19 cellular contexts compared by ENCODE assay signal in genomic region chr16:89547291-89547690, GRCh38. TPM values are rescaled to one million over a fixed set of nuclear protein-coding genes. Genes with fewer than 3 reads are reported as not detected.
DNase-seq lines count a peak whose midpoint lies in the region; TF ChIP-seq lines count a peak whose summit lies in the region.
"Had no signal": no experiment of that assay in that cellular context is flagged by ENCODE, and none has a peak within 500 bp of the region (broad histone marks: within the 10 kb centered on the region; RNA-seq: fewer than 3 reads in every experiment).

No MANE protein-coding gene starts in this region.

- no peak overlapping the region for H3K4me3 Mint-ChIP-seq in activated naive CD4-positive, alpha-beta T cell treated with anti-CD3 and anti-CD28 coated beads, Interleukin-2, amount 10 ng/mL, durations not matched to agents 7 days and 5 days
- no peak overlapping the region for H3K4me3 Mint-ChIP-seq in MCF 10A (ENCODE audit: unreplicated experiment)
- H3K4me3 Mint-ChIP-seq in endothelial cell (ENCODE audit: unreplicated experiment): peak overlapping the region; percentile 56
- H3K4me3 Mint-ChIP-seq: B cell; CD4-positive, alpha-beta T cell; CD8-positive, alpha-beta T cell had no signal

- H3K27me3 Mint-ChIP-seq in activated naive CD4-positive, alpha-beta T cell treated with anti-CD3 and anti-CD28 coated beads, Interleukin-2, amount 10 ng/mL, durations not matched to agents 7 days and 5 days: no peaks in the 10 kb centered on the region
- H3K27me3 Mint-ChIP-seq in MCF 10A (ENCODE audit: insufficient read depth, unreplicated experiment): no peaks in the 10 kb centered on the region
- peaks cover 2% of the 10 kb centered on the region for H3K27me3 Mint-ChIP-seq in endothelial cell (ENCODE audit: unreplicated experiment)
- H3K27me3 Mint-ChIP-seq: B cell; CD4-positive, alpha-beta T cell had no signal

- in situ Hi-C loops in mammary epithelial cell (cut with MboI; ENCODE audit: low sequenced_read_pairs in 2 of 2): no loop called here

- no peak overlapping the region for H3K4me3 ChIP-seq in mammary epithelial cell (replicated peaks in 1 of 3; ENCODE audit: insufficient read depth in 1 of 3, low read depth in 2 of 3, low read length in 3 of 3)
- H3K4me3 ChIP-seq: A549; BLaER1 treated with 17β-estradiol and CSF1 and Interleukin-3, amounts not matched to agents 10 nM and 100 nM had no signal

- H3K9me3 ChIP-seq in mammary epithelial cell (replicated peaks; ENCODE audit: insufficient read depth, low read length): no peaks in the 10 kb centered on the region
- H3K9me3 ChIP-seq: A549; BLaER1 treated with 17β-estradiol and CSF1 and Interleukin-3, amounts not matched to agents 10 nM and 100 nM; Caco-2 had no signal

- peaks cover 22% of the 10 kb centered on the region for H3K36me3 ChIP-seq in mammary epithelial cell (ENCODE audit: insufficient read depth, low read length)

- CTCF ChIA-PET in activated naive CD4-positive, alpha-beta T cell treated with anti-CD3 and anti-CD28 coated beads, Interleukin-2, amount 10 ng/mL, durations not matched to agents 7 days and 5 days (lab: Charles Lee): no interaction called here
- CTCF ChIA-PET in MCF 10A (lab: Yijun Ruan, JAX): no interaction called here
- CTCF ChIA-PET in mammary epithelial cell (lab: Charles Lee; ENCODE audit: low non-redundant PET): no interaction called here

- H3K27ac ChIP-seq in mammary epithelial cell (ENCODE audit: insufficient read depth, low read depth, low read length): no peak overlapping the region
- H3K27ac ChIP-seq: 22Rv1, A549, C4-2B had no signal

- dilution Hi-C loops in mammary epithelial cell (cut with HindIII; ENCODE audit: low sequenced_read_pairs): loop anchor here (5.0 kb wide), 1 partner anchor 40 kb away; the partner anchor contains the start of gene SPG7

- no peaks in the 10 kb centered on the region for H3K9me3 Mint-ChIP-seq in activated naive CD4-positive, alpha-beta T cell treated with anti-CD3 and anti-CD28 coated beads, Interleukin-2, amount 10 ng/mL, durations not matched to agents 7 days and 5 days
- no peaks in the 10 kb centered on the region for H3K9me3 Mint-ChIP-seq in MCF 10A (ENCODE audit: unreplicated experiment)
- no peaks in the 10 kb centered on the region for H3K9me3 Mint-ChIP-seq in endothelial cell (ENCODE audit: unreplicated experiment)
- H3K9me3 Mint-ChIP-seq: CD4-positive, alpha-beta T cell; CD8-positive, alpha-beta T cell had no signal

- no peaks in the 10 kb centered on the region for H3K4me1 ChIP-seq in mammary epithelial cell (ENCODE audit: insufficient read depth, low read length)
- H3K4me1 ChIP-seq: A549, Caco-2 had no signal

- H3K4me1 Mint-ChIP-seq in activated naive CD4-positive, alpha-beta T cell treated with anti-CD3 and anti-CD28 coated beads, Interleukin-2, amount 10 ng/mL, durations not matched to agents 7 days and 5 days: peaks cover 29% of the 10 kb centered on the region
- no peaks in the 10 kb centered on the region for H3K4me1 Mint-ChIP-seq in MCF 10A (ENCODE audit: insufficient read depth, unreplicated experiment)
- no peaks in the 10 kb centered on the region for H3K4me1 Mint-ChIP-seq in endothelial cell (ENCODE audit: unreplicated experiment)

- 98% methylated on average over 17 of the region's 17 CpGs for WGBS in mammary epithelial cell (ENCODE audit: low coverage, missing lambda C conversion rate)

- no peaks in the 10 kb centered on the region for H3K27me3 ChIP-seq in mammary epithelial cell (ENCODE audit: insufficient read depth, low read length)
- H3K27me3 ChIP-seq: BLaER1 treated with 17β-estradiol and CSF1 and Interleukin-3, amounts not matched to agents 10 nM and 100 nM had no signal

- no TSS peak for BruUV-seq in MCF 10A (replicated peaks; lab: Mats Ljungman, UMichigan)
- no TSS peak for BruUV-seq in mammary epithelial cell (replicated peaks; lab: Mats Ljungman, UMichigan)

- no peaks in the 10 kb centered on the region for H4K20me1 ChIP-seq in mammary epithelial cell (ENCODE audit: insufficient read depth, low read length)

- POLR2A ChIA-PET in MCF 10A (lab: Yijun Ruan, JAX): interaction anchor here (0.7 to 0.9 kb wide), 2 partner anchors 17 to 38 kb away, joined by 3 read pairs; no protein-coding TSS in a partner anchor

- TF ChIP-seq CTCF in MCF 10A (IDR thresholded peaks at IDR 0.05; ENCODE audit: unreplicated experiment) (no peak), mammary epithelial cell (conservative IDR thresholded peaks at IDR 0.05 in 1 of 2, IDR thresholded peaks at IDR 0.05 in 1 of 2; ENCODE audit: extremely low read depth in 1 of 2, insufficient read depth in 1 of 2, low read depth in 1 of 2, low read length in 2 of 2) (no peak), endothelial cell (IDR thresholded peaks at IDR 0.05; ENCODE audit: unreplicated experiment) (no peak)

- no peak for DNase-seq in activated naive CD4-positive, alpha-beta T cell treated with anti-CD3 and anti-CD28 coated beads, Interleukin-2, amount 10 ng/mL, durations not matched to agents 7 days and 5 days
- DNase-seq in activated naive CD4-positive, alpha-beta T cell treated with Interleukin-2 at 50 U/mL for 16 hours: no peak
- DNase-seq in MCF 10A (ENCODE audit: unreplicated experiment): no peak
- DNase-seq in mammary epithelial cell: no peak
- no peak for DNase-seq in endothelial cell (ENCODE audit: low spot score)
- DNase-seq in stimulated activated naive CD4-positive, alpha-beta T cell (lab: John Stamatoyannopoulos, UW): no peak
- no peak for DNase-seq in pons (ENCODE audit: low spot score)
- DNase-seq: AML-193; Caco-2; Calu3; CD4-positive, alpha-beta T cell; CD8-positive, alpha-beta T cell; DMS79 treated with DMSO at 0.1 percent for 48 hours; GF-D8 had no signal

- H3K9ac ChIP-seq in mammary epithelial cell (ENCODE audit: insufficient read depth, low read length): no peak overlapping the region

- H3K79me2 ChIP-seq in mammary epithelial cell (ENCODE audit: insufficient read depth, low read length): no peaks in the 10 kb centered on the region

- H2AFZ ChIP-seq in mammary epithelial cell (ENCODE audit: low read depth, low read length): no peak overlapping the region

- H3K4me2 ChIP-seq in mammary epithelial cell (ENCODE audit: insufficient read depth, low read depth, low read length): no peak overlapping the region
- H3K4me2 ChIP-seq: A549 had no signal

- peaks cover 24% of the 10 kb centered on the region for H3K36me3 Mint-ChIP-seq in activated naive CD4-positive, alpha-beta T cell treated with anti-CD3 and anti-CD28 coated beads, Interleukin-2, amount 10 ng/mL, durations not matched to agents 7 days and 5 days
- H3K36me3 Mint-ChIP-seq in MCF 10A (ENCODE audit: insufficient read depth, unreplicated experiment): peaks cover 52% of the 10 kb centered on the region
- H3K36me3 Mint-ChIP-seq in endothelial cell (ENCODE audit: low read depth, unreplicated experiment): peaks cover 49% of the 10 kb centered on the region

- peak overlapping the region; percentile 33 for H3K27ac Mint-ChIP-seq in activated naive CD4-positive, alpha-beta T cell treated with anti-CD3 and anti-CD28 coated beads, Interleukin-2, amount 10 ng/mL, durations not matched to agents 7 days and 5 days
- H3K27ac Mint-ChIP-seq in MCF 10A (ENCODE audit: low read depth, unreplicated experiment): peak overlapping the region; percentile 44
- H3K27ac Mint-ChIP-seq in endothelial cell (ENCODE audit: unreplicated experiment): peak overlapping the region; percentile 13
- H3K27ac Mint-ChIP-seq: B cell; CD8-positive, alpha-beta T cell had no signal

- intact Hi-C loops in MCF 10A (cut with micrococcal nuclease): no loop called here
- intact Hi-C loops in mammary epithelial cell (cut with micrococcal nuclease): no loop called here

RNA-seq across cellular contexts. Expression of gene RPL13, which starts 13.2 kb away (rescaled TPM):
- 3,133 and 3,148 TPM in 2 replicates for total RNA-seq in MCF 10A (2022)
- total RNA-seq in mammary epithelial cell: 1,000 to 10,000 TPM; 1,876 to 2,450 TPM
- polyA plus RNA-seq in mammary epithelial cell: 2,937 TPM
- 730 TPM for polyA minus RNA-seq in mammary epithelial cell
- total RNA-seq in endothelial cell (ENCODE audit: unreplicated experiment): 2,070 TPM

RNA-seq across cellular contexts. Expression of gene CPNE7, which starts 28.3 kb away (rescaled TPM):
- total RNA-seq in MCF 10A (2022) (86.8 and 92.4 TPM in 2 replicates), mammary epithelial cell (1 to 10 TPM in 1 of 2 donors, not detected in 1; 2.1 TPM), endothelial cell (ENCODE audit: unreplicated experiment) (5.5 TPM)
- polyA plus RNA-seq in mammary epithelial cell: 1.2 TPM
- 18.1 TPM for polyA minus RNA-seq in mammary epithelial cell

RNA-seq across cellular contexts. Expression of gene SPG7, which starts 39.1 kb away (rescaled TPM):
- total RNA-seq in MCF 10A (2022): 82.4 and 92.3 TPM in 2 replicates
- 100 to 1,000 TPM in 1 of 2 donors, 10 to 100 TPM in 1; 91.9 to 102 TPM for total RNA-seq in mammary epithelial cell
- 49.6 TPM for polyA plus RNA-seq in mammary epithelial cell
- 86.2 TPM for polyA minus RNA-seq in mammary epithelial cell
- total RNA-seq in endothelial cell (ENCODE audit: unreplicated experiment): 207 TPM

RNA-seq across cellular contexts. Expression of gene ANKRD11, which starts 56.9 kb away (rescaled TPM):
- total RNA-seq in MCF 10A (2022): 218 and 237 TPM in 2 replicates
- total RNA-seq in mammary epithelial cell: 100 to 1,000 TPM in 1 of 2 donors, 10 to 100 TPM in 1; 97.4 to 224 TPM
- 48.1 TPM for polyA plus RNA-seq in mammary epithelial cell
- 113 TPM for polyA minus RNA-seq in mammary epithelial cell
- 165 TPM for total RNA-seq in endothelial cell (ENCODE audit: unreplicated experiment)

Comparison
In these comparisons a context has a peak if more than half of its experiments do, and no peak if none do; other contexts are left out.
1. RNA of gene CPNE7, which starts 28.3 kb away (total RNA-seq): 86.8 to 92.4 TPM in MCF 10A; 5.5 TPM in endothelial cell (single experiment) and 2.1 TPM in mammary epithelial cell; every median in the first group is over 10 times any median in the second.
2. Peak in every context shown above with its lines, with median percentiles within 50 percentile points of each other: H3K27ac Mint-ChIP-seq.